1 cellular context compared by ENCODE assay signal in genomic region chr16:70738083-70738977, GRCh38.
TF ChIP-seq lines count a peak whose summit lies in the region.

No MANE protein-coding gene starts in this region.

TF ChIP-seq in K562, 482 proteins besides CTCF, POLR2A, EP300 and RAD21 (continued from another document):
- TF ChIP-seq CTCFL (IDR thresholded peaks at IDR 0.05; ENCODE audit: borderline replicate concordance, insufficient read depth, low read depth, low read length, poor library complexity, severe bottlenecking) (peak; percentile 80), MEF2A (IDR thresholded peaks at IDR 0.05; ENCODE audit: control insufficient read depth, low read depth, low read length) (no peak), MAZ (CRISPR knock-in tag; conservative IDR thresholded peaks at IDR 0.05 in 1 of 2, IDR thresholded peaks at IDR 0.05 in 1 of 2) (peak in 1 of 2 experiments; percentile 48; a peak in 1 of 4 replicates), NCOR1 (IDR thresholded peaks at IDR 0.05) (no peak), HMGN3 (IDR thresholded peaks at IDR 0.05; ENCODE audit: borderline replicate concordance, extremely low read depth, insufficient read length, low read depth, low read length) (peak; percentile 26), KDM4B (IDR thresholded peaks at IDR 0.05; ENCODE audit: borderline replicate concordance in 2 of 2, low read depth in 1 of 2) (no peak), SMC3 (conservative IDR thresholded peaks at IDR 0.05; ENCODE audit: insufficient read depth, low read depth, low read length) (0 out of 2 replicates have a peak, but pooled peaks have one; percentile 30)
TF ChIP-seq in K562: peak in this region for 6.
